ENCODE assay signal across 21 cellular contexts in genomic region chr9:129902735-129903134, GRCh38.
DNase-seq lines count a peak whose midpoint lies in the region; FAIRE-seq and TF ChIP-seq lines count a peak whose summit lies in the region.
"Had no signal": no experiment of that assay in that cellular context is flagged by ENCODE, and none has a peak within 500 bp of the region (broad histone marks: within the 10 kb centered on the region; RNA-seq: fewer than 3 reads in every experiment).

No MANE protein-coding gene starts in this region.

- H3K27ac Mint-ChIP-seq in activated naive CD4-positive, alpha-beta T cell treated with anti-CD3 and anti-CD28 coated beads, Interleukin-2, amount 50 U/mL, for 24 hours = peak overlapping the region; percentile 41
- H3K27ac Mint-ChIP-seq: mesothelial cell of epicardium had no signal

- no peak overlapping the region for H3K4me3 Mint-ChIP-seq in activated naive CD4-positive, alpha-beta T cell treated with anti-CD3 and anti-CD28 coated beads, Interleukin-2, amount 50 U/mL, for 24 hours
- H3K4me3 Mint-ChIP-seq: activated T-cell treated with anti-CD3 and anti-CD28 coated beads, Interleukin-2, amount 50 U/mL, for 4 hours; mesothelial cell of epicardium had no signal

- H3K9me3 Mint-ChIP-seq in activated naive CD4-positive, alpha-beta T cell treated with anti-CD3 and anti-CD28 coated beads, Interleukin-2, amount 50 U/mL, for 24 hours = no peaks in the 10 kb centered on the region
- H3K9me3 Mint-ChIP-seq: activated T-cell treated with anti-CD3 and anti-CD28 coated beads, Interleukin-2, amount 50 U/mL, for 4 hours; mesothelial cell of epicardium had no signal

- H3K36me3 Mint-ChIP-seq in activated naive CD4-positive, alpha-beta T cell treated with anti-CD3 and anti-CD28 coated beads, Interleukin-2, amount 50 U/mL, for 24 hours = peaks cover 29% of the 10 kb centered on the region

- no peaks in the 10 kb centered on the region for H3K27me3 Mint-ChIP-seq in activated naive CD4-positive, alpha-beta T cell treated with anti-CD3 and anti-CD28 coated beads, Interleukin-2, amount 50 U/mL, for 24 hours

- H3K4me2 ChIP-seq in OCI-LY3 (ENCODE audit: low read length) = no peak overlapping the region
- H3K4me2 ChIP-seq: smooth muscle cell had no signal

- intact Hi-C loops in dorsolateral prefrontal cortex (cut with DNase I) = no loop called here

- no peak for DNase-seq in activated naive CD4-positive, alpha-beta T cell treated with anti-CD3 and anti-CD28 coated beads, Interleukin-2, amount 50 U/mL, for 16 hours
- DNase-seq in dorsolateral prefrontal cortex (no peak), NCI-H1694 treated with DMSO at 0.1 percent for 48 hours (lab: John Stamatoyannopoulos, UW) (no peak), urothelium cell line (ENCODE audit: low spot score) (no peak), Kasumi-1 (lab: John Stamatoyannopoulos, UW) (no peak)
- DNase-seq: activated CD4-positive, alpha-beta T cell treated with anti-CD3 and anti-CD28 coated beads, Interleukin-2, amount 50 U/mL, for 4 hours; activated T-cell treated with anti-CD3 and anti-CD28 coated beads, Interleukin-2, amount 50 U/mL, for 4 hours; erythroblast; Karpas-422; kidney glomerular epithelial cell; NCI-H1092; NCI-H510A; stimulated activated CD4-positive, alpha-beta T cell treated with anti-CD3 and anti-CD28 coated beads, Interleukin-4, amount 100 ng/mL, for 1 hour had no signal

- H3K9me3 ChIP-seq in OCI-LY3 (ENCODE audit: insufficient read depth, low read length) = no peaks in the 10 kb centered on the region
- H3K9me3 ChIP-seq: prostate gland had no signal

- no peak for FAIRE-seq in urothelium cell line (lab: Jason Lieb, UNC)
- FAIRE-seq: frontal cortex had no signal

- TF ChIP-seq CTCF in OCI-LY3 (IDR thresholded peaks at IDR 0.05; ENCODE audit: low read depth, low read length) (no peak), dorsolateral prefrontal cortex (IDR thresholded peaks at IDR 0.05 in 54 of 56, conservative IDR thresholded peaks at IDR 0.05 in 2 of 56; ENCODE audit: low read depth in 1 of 56, partially characterized antibody in 56 of 56) (no peak)

- no peak overlapping the region for H2AFZ ChIP-seq in OCI-LY3 (ENCODE audit: low read depth, low read length)

- H3K27me3 ChIP-seq in OCI-LY3 (ENCODE audit: low read depth, low read length) = no peaks in the 10 kb centered on the region
- no peaks in the 10 kb centered on the region for H3K27me3 ChIP-seq in dorsolateral prefrontal cortex
- H3K27me3 ChIP-seq: cardiac muscle cell had no signal

- H4K20me1 ChIP-seq in OCI-LY3 (ENCODE audit: insufficient read depth, low read length) = peaks cover 25% of the 10 kb centered on the region; the same call in 1 of the 2 replicates

- H3K27ac ChIP-seq in OCI-LY3 (ENCODE audit: low read length) (peak overlapping the region; percentile 93), dorsolateral prefrontal cortex (peak overlapping the region in 53 of 59 donors; percentile 11 to 90 (median 77)), temporal lobe (ENCODE audit: low read depth, low read length) (peak overlapping the region; percentile 47)
- H3K27ac ChIP-seq: cardiac muscle cell, prostate gland had no signal

- H3K4me1 Mint-ChIP-seq in activated naive CD4-positive, alpha-beta T cell treated with anti-CD3 and anti-CD28 coated beads, Interleukin-2, amount 50 U/mL, for 24 hours = peaks cover 25% of the 10 kb centered on the region
- H3K4me1 Mint-ChIP-seq: mesothelial cell of epicardium had no signal

- H3K9ac ChIP-seq in OCI-LY3 (ENCODE audit: low read length) = no peak overlapping the region

- peaks cover 32% of the 10 kb centered on the region for H3K4me1 ChIP-seq in OCI-LY3 (ENCODE audit: low read length)
- H3K4me1 ChIP-seq: prostate gland had no signal

- peaks cover 30% of the 10 kb centered on the region for H3K79me2 ChIP-seq in OCI-LY3 (ENCODE audit: low read length)

- H3K36me3 ChIP-seq in OCI-LY3 (replicated peaks; ENCODE audit: low read depth, low read length) = peaks cover 70% of the 10 kb centered on the region

- H3K4me3 ChIP-seq in OCI-LY3 (ENCODE audit: low read length) (no peak overlapping the region), dorsolateral prefrontal cortex (no peak overlapping the region)
- H3K4me3 ChIP-seq: cardiac muscle cell, prostate gland, smooth muscle cell had no signal
